Comparison of ENCODE assay signal across 11 cellular contexts in the genomic region with DNA sequence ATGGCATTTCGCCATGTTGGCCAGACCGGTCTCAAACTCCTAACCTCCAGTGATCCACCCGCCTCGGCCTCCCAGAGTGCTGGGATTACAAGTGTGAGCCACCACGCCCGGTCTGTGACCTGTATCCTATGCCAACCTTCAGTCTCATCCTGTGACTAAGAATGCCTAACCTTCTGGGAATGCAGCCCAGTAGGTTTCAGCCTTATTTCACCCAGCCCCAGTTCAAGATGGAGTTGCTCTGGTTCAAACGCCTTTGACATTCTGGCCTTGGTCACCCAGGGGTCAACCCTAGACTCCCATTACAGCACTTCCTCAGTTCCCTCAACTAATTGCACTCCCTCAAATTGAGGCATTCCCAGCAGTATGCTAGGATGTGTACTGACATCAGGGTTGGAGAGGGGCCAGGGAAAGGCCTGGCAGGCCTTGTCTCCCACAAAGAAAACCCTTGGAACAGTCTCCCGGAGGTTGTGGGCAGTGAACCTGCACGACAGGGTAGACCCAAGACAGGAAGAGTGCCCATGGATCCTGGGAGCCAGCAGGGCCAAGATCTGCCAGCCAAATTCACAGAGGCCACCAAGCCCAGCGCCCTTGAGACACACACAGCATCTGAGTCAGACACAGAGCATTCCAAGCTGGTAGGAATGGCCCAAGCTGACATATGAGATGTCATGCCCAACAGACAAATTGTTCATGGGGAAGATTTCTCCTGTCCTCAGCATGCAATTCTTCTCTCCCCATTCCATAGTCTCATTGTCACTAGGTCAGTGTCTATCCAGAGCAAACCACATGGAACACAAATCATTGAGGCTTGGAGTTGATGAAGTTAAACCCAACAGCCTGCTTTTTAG. TPM values are rescaled to one million over a fixed set of nuclear protein-coding genes. Genes with fewer than 3 reads are reported as not detected.
DNase-seq lines count a peak whose midpoint lies in the region; ATAC-seq and TF ChIP-seq lines count a peak whose summit lies in the region.
"Had no signal": no experiment of that assay in that cellular context is flagged by ENCODE, and none has a peak within 500 bp of the region (broad histone marks: within the 10 kb centered on the region; RNA-seq: fewer than 3 reads in every experiment).

No MANE protein-coding gene starts in this region.

- H3K4me3 ChIP-seq in fibroblast of pulmonary artery (replicated peaks; ENCODE audit: low read depth, low read length): no peak overlapping the region

- ATAC-seq in SK-N-SH treated with all-trans-retinoic acid at 6 μM for 48 hours (peak; percentile 64), HG02870 (IDR thresholded peaks at IDR 0.05; ENCODE audit: unreplicated experiment) (no peak)

- TF ChIP-seq CTCF in fibroblast of pulmonary artery (IDR thresholded peaks at IDR 0.05; ENCODE audit: low read length, missing control alignments): no peak

- peak; percentile 79 for DNase-seq in Daoy (ENCODE audit: low read depth)
- peak; percentile 50 for DNase-seq in fibroblast of pulmonary artery (ENCODE audit: low read depth)
- DNase-seq in renal cortical epithelial cell (ENCODE audit: low read depth): peak; percentile 88
- no peak for DNase-seq in effector CD4-positive, alpha-beta T cell
- DNase-seq in activated CD4-positive, alpha-beta T cell treated with anti-CD3 and anti-CD28 coated beads, Interleukin-2, amount 50 U/mL, for 4 hours: no peak
- DNase-seq in islet precursor cell: no peak
- DNase-seq: activated T-cell treated with anti-CD3 and anti-CD28 coated beads, Interleukin-2, amount 50 U/mL, for 24 hours; DND-41; NCI-H2029 treated with DMSO at 0.1 percent for 48 hours had no signal

TF ChIP-seq in SK-N-SH treated with all-trans-retinoic acid at 6 μM for 48 hours, 23 proteins besides CTCF, POLR2A, EP300 and RAD21:
- TF ChIP-seq OSR1 (CRISPR knock-in tag; IDR thresholded peaks at IDR 0.05) (peak; percentile 75; the same call in 1 of the 2 replicates), TOX (CRISPR knock-in tag; IDR thresholded peaks at IDR 0.05; ENCODE audit: borderline replicate concordance) (0 out of 2 replicates have a peak, but pooled peaks have one; percentile 35), ZFP3 (CRISPR knock-in tag; IDR thresholded peaks at IDR 0.05) (peak; percentile 65; the same call in 1 of the 2 replicates), SNAI2 (CRISPR knock-in tag; IDR thresholded peaks at IDR 0.05) (0 out of 2 replicates have a peak, but pooled peaks have one; percentile 51), CSDC2 (CRISPR knock-in tag; IDR thresholded peaks at IDR 0.05) (0 out of 2 replicates have a peak, but pooled peaks have one; percentile 58), TSHZ2 (CRISPR knock-in tag; IDR thresholded peaks at IDR 0.05) (no peak), ARNTL (CRISPR knock-in tag; IDR thresholded peaks at IDR 0.05; ENCODE audit: borderline replicate concordance, low read depth) (no peak), RARB (CRISPR knock-in tag; IDR thresholded peaks at IDR 0.05) (peak; percentile 38; the same call in 1 of the 2 replicates), PPARA (CRISPR knock-in tag; IDR thresholded peaks at IDR 0.05; ENCODE audit: borderline replicate concordance) (no peak)
- TF ChIP-seq, protein P1, sequence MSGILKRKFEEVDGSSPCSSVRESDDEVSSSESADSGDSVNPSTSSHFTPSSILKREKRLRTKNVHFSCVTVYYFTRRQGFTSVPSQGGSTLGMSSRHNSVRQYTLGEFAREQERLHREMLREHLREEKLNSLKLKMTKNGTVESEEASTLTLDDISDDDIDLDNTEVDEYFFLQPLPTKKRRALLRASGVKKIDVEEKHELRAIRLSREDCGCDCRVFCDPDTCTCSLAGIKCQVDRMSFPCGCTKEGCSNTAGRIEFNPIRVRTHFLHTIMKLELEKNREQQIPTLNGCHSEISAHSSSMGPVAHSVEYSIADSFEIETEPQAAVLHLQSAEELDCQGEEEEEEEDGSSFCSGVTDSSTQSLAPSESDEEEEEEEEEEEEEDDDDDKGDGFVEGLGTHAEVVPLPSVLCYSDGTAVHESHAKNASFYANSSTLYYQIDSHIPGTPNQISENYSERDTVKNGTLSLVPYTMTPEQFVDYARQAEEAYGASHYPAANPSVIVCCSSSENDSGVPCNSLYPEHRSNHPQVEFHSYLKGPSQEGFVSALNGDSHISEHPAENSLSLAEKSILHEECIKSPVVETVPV (CRISPR knock-in tag; IDR thresholded peaks at IDR 0.05): no peak
TF ChIP-seq in SK-N-SH treated with all-trans-retinoic acid at 6 μM for 48 hours: peak in this region for 6.

RNA-seq across cellular contexts. Expression of gene SMU1, which starts 24.9 kb away (rescaled TPM):
- total RNA-seq in Daoy (2014; rRNA removed; shearing (Covaris generic)): 43.9 and 44.3 TPM in 2 replicates
- total RNA-seq in renal cortical epithelial cell: 36.1 and 45.7 TPM in 2 replicates

Comparison
In these comparisons a context has a peak if more than half of its experiments do, and no peak if none do; other contexts are left out.
1. DNase-seq: peak in Daoy (single experiment), fibroblast of pulmonary artery (single experiment) and renal cortical epithelial cell (single experiment); none in effector CD4-positive, alpha-beta T cell (single experiment), activated CD4-positive, alpha-beta T cell treated with anti-CD3 and anti-CD28 coated beads, Interleukin-2, amount 50 U/mL, for 4 hours (0 of 2) and islet precursor cell (single experiment).